ENCODE assay signal across 1 cellular context in the genomic region with DNA sequence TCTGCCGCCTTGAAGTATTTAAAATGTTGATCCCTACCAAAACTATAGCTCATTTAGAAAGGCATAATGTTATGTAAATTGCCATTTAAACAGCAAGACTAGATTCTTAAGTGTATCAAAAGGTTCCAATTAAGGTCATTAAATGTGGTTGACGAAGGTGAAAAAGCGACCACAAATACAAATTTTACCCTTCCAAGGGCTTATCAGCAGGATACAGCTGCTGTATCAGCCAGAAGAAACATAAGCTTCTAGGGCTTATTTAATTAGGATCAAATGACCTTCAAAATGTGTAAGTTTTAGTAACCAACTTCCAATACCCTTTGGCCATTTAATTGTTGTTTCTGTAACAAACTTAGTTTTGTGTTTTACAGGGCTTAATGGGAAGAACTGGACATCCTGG.
TF ChIP-seq lines count a peak whose summit lies in the region.

No MANE protein-coding gene starts in this region.

TF ChIP-seq in GM23338, 12 proteins besides CTCF, POLR2A, EP300 and RAD21 (continued from another document):
- TF ChIP-seq, protein P1, sequence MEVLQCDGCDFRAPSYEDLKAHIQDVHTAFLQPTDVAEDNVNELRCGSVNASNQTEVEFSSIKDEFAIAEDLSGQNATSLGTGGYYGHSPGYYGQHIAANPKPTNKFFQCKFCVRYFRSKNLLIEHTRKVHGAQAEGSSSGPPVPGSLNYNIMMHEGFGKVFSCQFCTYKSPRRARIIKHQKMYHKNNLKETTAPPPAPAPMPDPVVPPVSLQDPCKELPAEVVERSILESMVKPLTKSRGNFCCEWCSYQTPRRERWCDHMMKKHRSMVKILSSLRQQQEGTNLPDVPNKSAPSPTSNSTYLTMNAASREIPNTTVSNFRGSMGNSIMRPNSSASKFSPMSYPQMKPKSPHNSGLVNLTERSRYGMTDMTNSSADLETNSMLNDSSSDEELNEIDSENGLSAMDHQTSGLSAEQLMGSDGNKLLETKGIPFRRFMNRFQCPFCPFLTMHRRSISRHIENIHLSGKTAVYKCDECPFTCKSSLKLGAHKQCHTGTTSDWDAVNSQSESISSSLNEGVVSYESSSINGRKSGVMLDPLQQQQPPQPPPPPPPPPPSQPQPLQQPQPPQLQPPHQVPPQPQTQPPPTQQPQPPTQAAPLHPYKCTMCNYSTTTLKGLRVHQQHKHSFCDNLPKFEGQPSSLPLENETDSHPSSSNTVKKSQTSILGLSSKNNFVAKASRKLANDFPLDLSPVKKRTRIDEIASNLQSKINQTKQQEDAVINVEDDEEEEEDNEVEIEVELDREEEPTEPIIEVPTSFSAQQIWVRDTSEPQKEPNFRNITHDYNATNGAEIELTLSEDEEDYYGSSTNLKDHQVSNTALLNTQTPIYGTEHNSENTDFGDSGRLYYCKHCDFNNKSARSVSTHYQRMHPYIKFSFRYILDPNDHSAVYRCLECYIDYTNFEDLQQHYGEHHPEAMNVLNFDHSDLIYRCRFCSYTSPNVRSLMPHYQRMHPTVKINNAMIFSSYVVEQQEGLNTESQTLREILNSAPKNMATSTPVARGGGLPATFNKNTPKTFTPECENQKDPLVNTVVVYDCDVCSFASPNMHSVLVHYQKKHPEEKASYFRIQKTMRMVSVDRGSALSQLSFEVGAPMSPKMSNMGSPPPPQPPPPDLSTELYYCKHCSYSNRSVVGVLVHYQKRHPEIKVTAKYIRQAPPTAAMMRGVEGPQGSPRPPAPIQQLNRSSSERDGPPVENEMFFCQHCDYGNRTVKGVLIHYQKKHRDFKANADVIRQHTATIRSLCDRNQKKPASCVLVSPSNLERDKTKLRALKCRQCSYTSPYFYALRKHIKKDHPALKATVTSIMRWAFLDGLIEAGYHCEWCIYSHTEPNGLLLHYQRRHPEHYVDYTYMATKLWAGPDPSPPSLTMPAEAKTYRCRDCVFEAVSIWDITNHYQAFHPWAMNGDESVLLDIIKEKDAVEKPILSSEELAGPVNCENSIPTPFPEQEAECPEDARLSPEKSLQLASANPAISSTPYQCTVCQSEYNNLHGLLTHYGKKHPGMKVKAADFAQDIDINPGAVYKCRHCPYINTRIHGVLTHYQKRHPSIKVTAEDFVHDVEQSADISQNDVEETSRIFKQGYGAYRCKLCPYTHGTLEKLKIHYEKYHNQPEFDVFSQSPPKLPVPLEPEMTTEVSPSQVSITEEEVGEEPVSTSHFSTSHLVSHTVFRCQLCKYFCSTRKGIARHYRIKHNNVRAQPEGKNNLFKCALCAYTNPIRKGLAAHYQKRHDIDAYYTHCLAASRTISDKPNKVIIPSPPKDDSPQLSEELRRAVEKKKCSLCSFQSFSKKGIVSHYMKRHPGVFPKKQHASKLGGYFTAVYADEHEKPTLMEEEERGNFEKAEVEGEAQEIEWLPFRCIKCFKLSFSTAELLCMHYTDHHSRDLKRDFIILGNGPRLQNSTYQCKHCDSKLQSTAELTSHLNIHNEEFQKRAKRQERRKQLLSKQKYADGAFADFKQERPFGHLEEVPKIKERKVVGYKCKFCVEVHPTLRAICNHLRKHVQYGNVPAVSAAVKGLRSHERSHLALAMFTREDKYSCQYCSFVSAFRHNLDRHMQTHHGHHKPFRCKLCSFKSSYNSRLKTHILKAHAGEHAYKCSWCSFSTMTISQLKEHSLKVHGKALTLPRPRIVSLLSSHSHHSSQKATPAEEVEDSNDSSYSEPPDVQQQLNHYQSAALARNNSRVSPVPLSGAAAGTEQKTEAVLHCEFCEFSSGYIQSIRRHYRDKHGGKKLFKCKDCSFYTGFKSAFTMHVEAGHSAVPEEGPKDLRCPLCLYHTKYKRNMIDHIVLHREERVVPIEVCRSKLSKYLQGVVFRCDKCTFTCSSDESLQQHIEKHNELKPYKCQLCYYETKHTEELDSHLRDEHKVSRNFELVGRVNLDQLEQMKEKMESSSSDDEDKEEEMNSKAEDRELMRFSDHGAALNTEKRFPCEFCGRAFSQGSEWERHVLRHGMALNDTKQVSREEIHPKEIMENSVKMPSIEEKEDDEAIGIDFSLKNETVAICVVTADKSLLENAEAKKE (CRISPR knock-in tag; IDR thresholded peaks at IDR 0.05) = no peak
